Comparison of ENCODE assay signal across 24 cellular contexts in the genomic region with DNA sequence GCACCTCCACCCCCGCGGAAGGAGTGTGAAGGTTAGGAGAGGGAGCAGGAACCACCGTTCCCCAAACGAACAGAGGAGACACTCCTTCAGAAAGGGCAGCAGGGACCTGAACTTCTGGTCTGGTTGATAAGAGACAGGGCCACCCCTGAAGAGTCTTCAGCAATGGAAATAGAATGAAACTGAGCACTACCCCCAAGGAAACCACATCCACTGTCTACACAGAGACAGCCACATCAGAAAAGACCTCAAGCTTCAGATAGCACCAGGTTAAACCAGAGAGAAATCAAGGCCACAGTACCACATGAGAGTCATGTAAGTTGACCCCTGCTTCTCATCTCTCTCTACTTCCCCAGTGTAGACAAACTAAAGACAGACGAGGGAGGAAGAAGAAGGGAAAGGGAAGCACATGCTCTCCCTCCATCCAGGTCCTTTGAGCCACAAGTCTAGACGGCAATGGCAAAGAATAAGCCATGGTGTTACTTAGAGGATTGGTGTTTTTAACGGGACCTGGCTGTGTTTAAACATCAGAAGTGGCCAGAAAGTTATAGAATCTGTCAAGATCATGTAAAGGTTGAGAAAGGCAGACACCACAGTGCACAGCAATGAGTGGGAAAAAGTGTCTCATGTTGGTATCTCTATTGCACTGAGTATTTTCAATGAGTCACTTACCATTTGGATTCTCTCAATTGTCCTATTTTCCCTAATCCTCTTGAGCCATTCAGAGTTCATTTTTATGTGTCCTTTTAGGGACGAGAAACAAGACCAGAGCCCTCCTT. TPM values are rescaled to one million over a fixed set of nuclear protein-coding genes. Genes with fewer than 3 reads are reported as not detected.
DNase-seq lines count a peak whose midpoint lies in the region; ATAC-seq and TF ChIP-seq lines count a peak whose summit lies in the region.
"Had no signal": no experiment of that assay in that cellular context is flagged by ENCODE, and none has a peak within 500 bp of the region (broad histone marks: within the 10 kb centered on the region; RNA-seq: fewer than 3 reads in every experiment).

No MANE protein-coding gene starts in this region.

- no peak for TF ChIP-seq CTCF in activated CD8-positive, alpha-beta T cell treated with anti-CD3 and anti-CD28 coated beads for 36 hours (IDR thresholded peaks at IDR 0.05)
- TF ChIP-seq CTCF in mammary epithelial cell (conservative IDR thresholded peaks at IDR 0.05 in 1 of 2, IDR thresholded peaks at IDR 0.05 in 1 of 2; ENCODE audit: extremely low read depth in 1 of 2, insufficient read depth in 1 of 2, low read depth in 1 of 2, low read length in 2 of 2), result no peak

- POLR2A ChIA-PET in activated CD8-positive, alpha-beta T cell treated with anti-CD3 and anti-CD28 coated beads for 36 hours (lab: Charles Lee), result no interaction called here

- peak overlapping the region in 1 of 2 donors; percentile 17 for H3K27ac Mint-ChIP-seq in activated naive CD4-positive, alpha-beta T cell treated with anti-CD3 and anti-CD28 coated beads, Interleukin-2, amount 50 U/mL, for 72 hours
- peak overlapping the region; percentile 21 for H3K27ac Mint-ChIP-seq in activated CD8-positive, alpha-beta T cell treated with anti-CD3 and anti-CD28 coated beads for 36 hours
- H3K27ac Mint-ChIP-seq in stimulated activated naive B cell treated with anti-CD40 and anti-IgM and Interleukin-4, amounts not matched to agents 10 μg/mL and 1 μg/mL and 100 μg/mL, for 72 hours, result no peak overlapping the region
- H3K27ac Mint-ChIP-seq: activated naive CD4-positive, alpha-beta T cell treated with anti-CD3 and anti-CD28 coated beads for 36 hours; H9; nephron; T-helper 1 cell treated with Interleukin-12 subunit alpha and Interleukin-12 subunit beta and Interleukin-4 antibody, amounts not matched to agents 30 μg/mL and 1 μg/mL, for 36 hours had no signal

- no peaks in the 10 kb centered on the region for H4K20me1 ChIP-seq in mammary epithelial cell (ENCODE audit: insufficient read depth, low read length)

- H3K4me1 Mint-ChIP-seq in activated CD8-positive, alpha-beta T cell treated with anti-CD3 and anti-CD28 coated beads for 36 hours (ENCODE audit: low read depth), result peaks cover 17% of the 10 kb centered on the region
- no peaks in the 10 kb centered on the region for H3K4me1 Mint-ChIP-seq in stimulated activated naive B cell treated with anti-CD40 and anti-IgM and Interleukin-4, amounts not matched to agents 10 μg/mL and 1 μg/mL and 100 μg/mL, for 72 hours

- H2BK5ac ChIP-seq in mesenchymal stem cell (ENCODE audit: low read depth, low read length, poor library complexity, severe bottlenecking), result no peak overlapping the region

- H3K27ac ChIP-seq in mesenchymal stem cell (ENCODE audit: low read length, poor library complexity, severe bottlenecking), result no peak overlapping the region
- no peak overlapping the region for H3K27ac ChIP-seq in mammary epithelial cell (ENCODE audit: insufficient read depth, low read depth, low read length)
- H3K27ac ChIP-seq: ascending aorta, parathyroid adenoma, upper lobe of left lung had no signal

- H3K79me2 ChIP-seq in mammary epithelial cell (ENCODE audit: insufficient read depth, low read length), result no peaks in the 10 kb centered on the region
- H3K79me2 ChIP-seq: parathyroid adenoma had no signal

- H2BK120ac ChIP-seq in mesenchymal stem cell (ENCODE audit: low read depth, low read length), result no peak overlapping the region

- no peaks in the 10 kb centered on the region for H3K36me3 Mint-ChIP-seq in activated naive CD4-positive, alpha-beta T cell treated with anti-CD3 and anti-CD28 coated beads, Interleukin-2, amount 50 U/mL, for 72 hours
- no peaks in the 10 kb centered on the region for H3K36me3 Mint-ChIP-seq in activated CD8-positive, alpha-beta T cell treated with anti-CD3 and anti-CD28 coated beads for 36 hours (ENCODE audit: low read depth)
- no peaks in the 10 kb centered on the region for H3K36me3 Mint-ChIP-seq in stimulated activated naive B cell treated with anti-CD40 and anti-IgM and Interleukin-4, amounts not matched to agents 10 μg/mL and 1 μg/mL and 100 μg/mL, for 72 hours

- in situ Hi-C loops in mammary epithelial cell (cut with MboI; ENCODE audit: low sequenced_read_pairs in 2 of 2), result no loop called here

- H3K4ac ChIP-seq in mesenchymal stem cell (ENCODE audit: low read depth in 1 of 2, low read length in 2 of 2), result no peak overlapping the region

- no peak overlapping the region for H4K91ac ChIP-seq in mesenchymal stem cell (ENCODE audit: low read length)

- H3K27me3 ChIP-seq in mesenchymal stem cell (ENCODE audit: control insufficient read depth in 1 of 2, insufficient read depth in 1 of 2, low read length in 2 of 2) (peaks cover 0 to 30% of the 10 kb centered on the region in 2 experiments), mammary epithelial cell (ENCODE audit: insufficient read depth, low read length) (no peaks in the 10 kb centered on the region)
- H3K27me3 ChIP-seq: ascending aorta, BE2C, upper lobe of left lung had no signal

- DNase-seq in activated naive CD4-positive, alpha-beta T cell treated with anti-CD3 and anti-CD28 coated beads, Interleukin-2, amount 50 U/mL, for 72 hours (ENCODE audit: low spot score in 2 of 2), result no peak
- no peak for DNase-seq in activated naive CD4-positive, alpha-beta T cell treated with anti-CD3 and anti-CD28 coated beads, Interleukin-2, amount 50 U/mL, for 16 hours
- DNase-seq in activated CD8-positive, alpha-beta T cell treated with anti-CD3 and anti-CD28 coated beads for 36 hours, result peak; percentile 39
- DNase-seq in mesenchymal stem cell, result peak; percentile 36
- DNase-seq in stimulated activated naive B cell treated with anti-CD40 and anti-IgM and Interleukin-4, amounts not matched to agents 10 μg/mL and 1 μg/mL and 100 μg/mL, for 72 hours, result no peak
- DNase-seq in mammary epithelial cell, result no peak
- DNase-seq: activated CD4-positive, alpha-beta T cell treated with anti-CD3 and anti-CD28 coated beads, Interleukin-2, amount 50 U/mL, for 48 hours; activated naive CD4-positive, alpha-beta T cell treated with anti-CD3 and anti-CD28 coated beads for 36 hours; BE2C; caudate nucleus; H9; Karpas-422; NCI-H1694 treated with DMSO at 0.1 percent for 48 hours; NCI-H2171 treated with DMSO at 0.1 percent for 48 hours; NCI-H526 treated with DMSO at 0.1 percent for 48 hours; right cardiac atrium; RPMI8226; upper lobe of left lung had no signal

- dilution Hi-C loops in mammary epithelial cell (cut with HindIII; ENCODE audit: low sequenced_read_pairs), result no loop called here

- H3K18ac ChIP-seq in mesenchymal stem cell (ENCODE audit: low read depth in 1 of 2, low read length in 2 of 2), result no peak overlapping the region

- H3K36me3 ChIP-seq in mesenchymal stem cell (ENCODE audit: control insufficient read depth in 1 of 2, insufficient read depth in 2 of 2, low read depth in 1 of 2, low read length in 2 of 2), result no peaks in the 10 kb centered on the region
- no peaks in the 10 kb centered on the region for H3K36me3 ChIP-seq in mammary epithelial cell (ENCODE audit: insufficient read depth, low read length)
- H3K36me3 ChIP-seq: ascending aorta, BE2C, upper lobe of left lung had no signal

- H3K4me2 ChIP-seq in mesenchymal stem cell (ENCODE audit: low read length, poor library complexity, severe bottlenecking), result no peak overlapping the region
- no peak overlapping the region for H3K4me2 ChIP-seq in mammary epithelial cell (ENCODE audit: insufficient read depth, low read depth, low read length)

- H2AK5ac ChIP-seq in mesenchymal stem cell (ENCODE audit: low read length, severe bottlenecking), result no peak overlapping the region

- 83% methylated on average over 8 of the region's 8 CpGs for WGBS in mesenchymal stem cell
- WGBS in mammary epithelial cell (ENCODE audit: low coverage, missing lambda C conversion rate), result 92% methylated on average over 8 of the region's 8 CpGs

- H3K27me3 Mint-ChIP-seq in activated CD8-positive, alpha-beta T cell treated with anti-CD3 and anti-CD28 coated beads for 36 hours, result peaks cover 36% of the 10 kb centered on the region
- H3K27me3 Mint-ChIP-seq in stimulated activated naive B cell treated with anti-CD40 and anti-IgM and Interleukin-4, amounts not matched to agents 10 μg/mL and 1 μg/mL and 100 μg/mL, for 72 hours, result peaks cover 15 to 30% of the 10 kb centered on the region in 2 donors

- no peak overlapping the region for H3K14ac ChIP-seq in mesenchymal stem cell (ENCODE audit: low read length in 2 of 2)

- H2BK15ac ChIP-seq in mesenchymal stem cell (ENCODE audit: low read depth, poor library complexity, severe bottlenecking), result no peak overlapping the region

- H3K4me3 ChIP-seq in mesenchymal stem cell (ENCODE audit: insufficient read depth in 1 of 2, low read depth in 1 of 2, low read length in 2 of 2) (no peak overlapping the region), mammary epithelial cell (replicated peaks in 1 of 3; ENCODE audit: insufficient read depth in 1 of 3, low read depth in 2 of 3, low read length in 3 of 3) (no peak overlapping the region)
- H3K4me3 ChIP-seq: ascending aorta, upper lobe of left lung had no signal

- H3K79me1 ChIP-seq in mesenchymal stem cell (replicated peaks; ENCODE audit: low read length, poor library complexity, severe bottlenecking), result no peaks in the 10 kb centered on the region

- peak; percentile 86 to 88 for ATAC-seq in activated naive CD4-positive, alpha-beta T cell treated with anti-CD3 and anti-CD28 coated beads, Interleukin-2, amount 50 U/mL, for 72 hours
- peak; percentile 87 for ATAC-seq in activated CD8-positive, alpha-beta T cell treated with anti-CD3 and anti-CD28 coated beads for 36 hours
- ATAC-seq in stimulated activated naive B cell treated with anti-CD40 and anti-IgM and Interleukin-4, amounts not matched to agents 10 μg/mL and 1 μg/mL and 100 μg/mL, for 72 hours (replicated peaks), result no peak
- ATAC-seq in HG03039 (IDR thresholded peaks at IDR 0.05; ENCODE audit: unreplicated experiment) (no peak), HG02610 (IDR thresholded peaks at IDR 0.05; ENCODE audit: unreplicated experiment) (no peak)
- ATAC-seq: right cardiac atrium had no signal

- intact Hi-C loops in activated CD8-positive, alpha-beta T cell treated with anti-CD3 and anti-CD28 coated beads for 36 hours (cut with micrococcal nuclease), result no loop called here
- intact Hi-C loops in mammary epithelial cell (cut with micrococcal nuclease), result no loop called here

- H3K4me1 ChIP-seq in mesenchymal stem cell (ENCODE audit: control insufficient read depth, insufficient read depth, low read depth, low read length) (peaks cover 1% of the 10 kb centered on the region), mammary epithelial cell (ENCODE audit: insufficient read depth, low read length) (peaks cover 9% of the 10 kb centered on the region)
- H3K4me1 ChIP-seq: ascending aorta, BE2C had no signal

- no peak overlapping the region for H3K4me3 Mint-ChIP-seq in activated CD8-positive, alpha-beta T cell treated with anti-CD3 and anti-CD28 coated beads for 36 hours
- H3K4me3 Mint-ChIP-seq in stimulated activated naive B cell treated with anti-CD40 and anti-IgM and Interleukin-4, amounts not matched to agents 10 μg/mL and 1 μg/mL and 100 μg/mL, for 72 hours, result no peak overlapping the region
- H3K4me3 Mint-ChIP-seq: activated naive CD4-positive, alpha-beta T cell treated with anti-CD3 and anti-CD28 coated beads for 36 hours; H9; nephron; T-helper 1 cell treated with Interleukin-12 subunit alpha and Interleukin-12 subunit beta and Interleukin-4 antibody, amounts not matched to agents 30 μg/mL and 1 μg/mL, for 36 hours had no signal

- no peaks in the 10 kb centered on the region for H3K9me3 ChIP-seq in mesenchymal stem cell (ENCODE audit: control insufficient read depth, low read length)
- no peaks in the 10 kb centered on the region for H3K9me3 ChIP-seq in mammary epithelial cell (replicated peaks; ENCODE audit: insufficient read depth, low read length)
- H3K9me3 ChIP-seq: ascending aorta, BE2C, upper lobe of left lung had no signal

- H2AFZ ChIP-seq in mesenchymal stem cell (ENCODE audit: low read depth, low read length) (no peak overlapping the region), mammary epithelial cell (ENCODE audit: low read depth, low read length) (no peak overlapping the region)
- H2AFZ ChIP-seq: parathyroid adenoma had no signal

- CTCF ChIA-PET in activated CD8-positive, alpha-beta T cell treated with anti-CD3 and anti-CD28 coated beads for 36 hours (lab: Charles Lee), result no interaction called here
- CTCF ChIA-PET in mammary epithelial cell (lab: Charles Lee; ENCODE audit: low non-redundant PET), result no interaction called here

- BruUV-seq in mammary epithelial cell (replicated peaks; lab: Mats Ljungman, UMichigan), result no TSS peak

- H3K9ac ChIP-seq in mesenchymal stem cell (ENCODE audit: low read length), result no peak overlapping the region
- no peak overlapping the region for H3K9ac ChIP-seq in mammary epithelial cell (ENCODE audit: insufficient read depth, low read length)
- H3K9ac ChIP-seq: parathyroid adenoma had no signal

- H2BK12ac ChIP-seq in mesenchymal stem cell (ENCODE audit: low read length in 2 of 2), result peak overlapping the region in 1 of 2 experiments; percentile 26

- no peaks in the 10 kb centered on the region for H3K9me3 Mint-ChIP-seq in activated naive CD4-positive, alpha-beta T cell treated with anti-CD3 and anti-CD28 coated beads, Interleukin-2, amount 50 U/mL, for 72 hours
- no peaks in the 10 kb centered on the region for H3K9me3 Mint-ChIP-seq in activated CD8-positive, alpha-beta T cell treated with anti-CD3 and anti-CD28 coated beads for 36 hours
- H3K9me3 Mint-ChIP-seq in stimulated activated naive B cell treated with anti-CD40 and anti-IgM and Interleukin-4, amounts not matched to agents 10 μg/mL and 1 μg/mL and 100 μg/mL, for 72 hours, result peaks cover 3 to 4% of the 10 kb centered on the region in 2 donors
- H3K9me3 Mint-ChIP-seq: activated naive CD4-positive, alpha-beta T cell treated with anti-CD3 and anti-CD28 coated beads for 36 hours; H9; nephron; T-helper 1 cell treated with Interleukin-12 subunit alpha and Interleukin-12 subunit beta and Interleukin-4 antibody, amounts not matched to agents 30 μg/mL and 1 μg/mL, for 36 hours had no signal

- no peak overlapping the region for H3K23ac ChIP-seq in mesenchymal stem cell (ENCODE audit: low read length in 2 of 2)

- H4K8ac ChIP-seq in mesenchymal stem cell (ENCODE audit: low read length), result no peak overlapping the region

RNA-seq across cellular contexts. Expression of a gene that starts 31.4 kb away (rescaled TPM):
- 100 to 1,000 TPM; 125 to 138 TPM for total RNA-seq in activated naive CD4-positive, alpha-beta T cell treated with anti-CD3 and anti-CD28 coated beads, Interleukin-2, amount 50 U/mL, for 72 hours
- total RNA-seq in activated CD8-positive, alpha-beta T cell treated with anti-CD3 and anti-CD28 coated beads for 36 hours, result 100 to 1,000 TPM in 1 of 2 experiments, 10 to 100 TPM in 1; 99.9 to 104 TPM
- 374 TPM for polyA plus RNA-seq in mesenchymal stem cell (2013, experiment 1 of 2)
- polyA plus RNA-seq in mesenchymal stem cell (2013, experiment 2 of 2), result 364 TPM
- 1,000 to 10,000 TPM in 1 of 2 donors, 100 to 1,000 TPM in 1; 543 to 1,542 TPM for total RNA-seq in mammary epithelial cell
- polyA plus RNA-seq in mammary epithelial cell, result 562 TPM
- 3,655 TPM for polyA minus RNA-seq in mammary epithelial cell

Comparison
In these comparisons a context has a peak if more than half of its experiments do, and no peak if none do; other contexts are left out.
1. ATAC-seq: peak in activated naive CD4-positive, alpha-beta T cell treated with anti-CD3 and anti-CD28 coated beads, Interleukin-2, amount 50 U/mL, for 72 hours (2 of 2) and activated CD8-positive, alpha-beta T cell treated with anti-CD3 and anti-CD28 coated beads for 36 hours (single experiment); none in stimulated activated naive B cell treated with anti-CD40 and anti-IgM and Interleukin-4, amounts not matched to agents 10 μg/mL and 1 μg/mL and 100 μg/mL, for 72 hours (0 of 2), HG03039 (single experiment) and HG02610 (single experiment).
2. DNase-seq: peak in activated CD8-positive, alpha-beta T cell treated with anti-CD3 and anti-CD28 coated beads for 36 hours (single experiment) and mesenchymal stem cell (single experiment); none in activated naive CD4-positive, alpha-beta T cell treated with anti-CD3 and anti-CD28 coated beads, Interleukin-2, amount 50 U/mL, for 72 hours (0 of 2), activated naive CD4-positive, alpha-beta T cell treated with anti-CD3 and anti-CD28 coated beads, Interleukin-2, amount 50 U/mL, for 16 hours (single experiment), stimulated activated naive B cell treated with anti-CD40 and anti-IgM and Interleukin-4, amounts not matched to agents 10 μg/mL and 1 μg/mL and 100 μg/mL, for 72 hours (single experiment) and mammary epithelial cell (single experiment).